In genomic region chr5:95808686-95809413, GRCh38 we compare ENCODE assay signal across 8 cellular contexts.
DNase-seq lines count a peak whose midpoint lies in the region; ATAC-seq and TF ChIP-seq lines count a peak whose summit lies in the region.

No MANE protein-coding gene starts in this region.

- peaks cover 4% of the 10 kb centered on the region for H3K9me3 Mint-ChIP-seq in T-helper 2 cell treated with Interferon-gamma antibody and Interleukin-4, amounts not matched to agents 5 μg/mL and 100 μg/mL, for 36 hours

- H2AFZ ChIP-seq in ACC112 (ENCODE audit: low read length, unreplicated experiment) = no peak overlapping the region

- peak overlapping the region; percentile 66 for H3K4me3 Mint-ChIP-seq in T-helper 2 cell treated with Interferon-gamma antibody and Interleukin-4, amounts not matched to agents 5 μg/mL and 100 μg/mL, for 36 hours

- H3K79me2 ChIP-seq in ACC112 (ENCODE audit: control insufficient read depth, insufficient read depth, low read length, unreplicated experiment) = no peaks in the 10 kb centered on the region

- CTCF ChIA-PET in RWPE1 (lab: Yijun Ruan, JAX) = interaction anchor here (2.2 kb wide), 1 partner anchor 28 kb away, joined by 7 read pairs; no protein-coding TSS in a partner anchor

- H3K36me3 Mint-ChIP-seq in T-helper 2 cell treated with Interferon-gamma antibody and Interleukin-4, amounts not matched to agents 5 μg/mL and 100 μg/mL, for 36 hours (ENCODE audit: low read depth) = peaks cover 27% of the 10 kb centered on the region

- in situ Hi-C loops in brain microvascular endothelial cell (cut with HindIII; ENCODE audit: low pct_ligation_motif_present, low sequenced_read_pairs) = no loop called here

- H3K4me3 ChIP-seq in ACC112 (ENCODE audit: low read depth, low read length) (0 out of 2 replicates have a peak overlapping the region, but pooled peaks have one; percentile 35), brain microvascular endothelial cell (ENCODE audit: low read depth, low read length) (no peak overlapping the region)

- DNase-seq in T-helper 2 cell treated with Interferon-gamma antibody and Interleukin-4, amounts not matched to agents 5 μg/mL and 100 μg/mL, for 36 hours (ENCODE audit: low spot score) = peak; percentile 54
- peak; percentile 74 for DNase-seq in brain microvascular endothelial cell
- DNase-seq in medulla oblongata (ENCODE audit: extremely low spot score) = peak; percentile 81
- peak; percentile 50 to 55 for DNase-seq in stimulated activated CD8-positive, alpha-beta memory T cell treated with anti-CD3 and anti-CD28 coated beads, Interleukin-7, amount 100 ng/mL, for 48 hours (ENCODE audit: extremely low read depth in 1 of 2, low read depth in 1 of 2)
- DNase-seq in RWPE1 (ENCODE audit: low spot score) = no peak

- H3K27ac ChIP-seq in ACC112 (ENCODE audit: low read depth, low read length) (peak overlapping the region; percentile 71), brain microvascular endothelial cell (no peak overlapping the region), RWPE1 (no peak overlapping the region)

- peak; percentile 100 for ATAC-seq in HG03139 (IDR thresholded peaks at IDR 0.05; ENCODE audit: unreplicated experiment)

- TF ChIP-seq CTCF in brain microvascular endothelial cell (IDR thresholded peaks at IDR 0.05; ENCODE audit: low read depth, low read length, missing control alignments) = no peak
- no peak for TF ChIP-seq CTCF in RWPE1 (conservative IDR thresholded peaks at IDR 0.05; ENCODE audit: low read depth)

- H3K27ac Mint-ChIP-seq in T-helper 2 cell treated with Interferon-gamma antibody and Interleukin-4, amounts not matched to agents 5 μg/mL and 100 μg/mL, for 36 hours = peak overlapping the region; percentile 74

- peak; percentile 34 for TF ChIP-seq POLR2A in GM19193 (IDR thresholded peaks at IDR 0.05; ENCODE audit: extremely low read depth, insufficient read depth, insufficient read length)

- peaks cover 41% of the 10 kb centered on the region for H3K4me1 ChIP-seq in ACC112 (ENCODE audit: control insufficient read depth, insufficient read depth, low read length, unreplicated experiment)

- H3K27me3 Mint-ChIP-seq in T-helper 2 cell treated with Interferon-gamma antibody and Interleukin-4, amounts not matched to agents 5 μg/mL and 100 μg/mL, for 36 hours (ENCODE audit: low read depth) = no peaks in the 10 kb centered on the region

- POLR2A ChIA-PET in RWPE1 (lab: Yijun Ruan, JAX; ENCODE audit: low non-redundant PET) = no interaction called here

- H3K36me3 ChIP-seq in ACC112 (ENCODE audit: insufficient read depth, low read length) (peaks cover 6% of the 10 kb centered on the region; the same call in 1 of the 2 replicates), brain microvascular endothelial cell (replicated peaks) (peaks cover 6% of the 10 kb centered on the region)

- peaks cover 55% of the 10 kb centered on the region for H3K4me1 Mint-ChIP-seq in T-helper 2 cell treated with Interferon-gamma antibody and Interleukin-4, amounts not matched to agents 5 μg/mL and 100 μg/mL, for 36 hours (ENCODE audit: low read depth)

- H3K27me3 ChIP-seq in ACC112 (ENCODE audit: insufficient read depth, low read length) (no peaks in the 10 kb centered on the region), brain microvascular endothelial cell (replicated peaks) (no peaks in the 10 kb centered on the region)
